Comparison of ENCODE assay signal across 1 cellular context in genomic region chr17:58006924-58007780, GRCh38.
A peak's percentile ranks its signal among the peaks of the same experiment; 100 is the strongest.
TF ChIP-seq lines count a peak whose summit lies in the region.

SRSF1 (minus strand) TSS chr17:58007246; CDS start chr17:58007137, 109 bp downstream.

TF ChIP-seq in HepG2, 621 proteins besides CTCF, POLR2A, EP300 and RAD21 (continued from another document and continues in another):
- TF ChIP-seq LBX2 (CRISPR knock-in tag; IDR thresholded peaks at IDR 0.05; ENCODE audit: borderline replicate concordance) (no peak; the same call in 1 of the 2 replicates), ZNF644 (CRISPR knock-in tag; IDR thresholded peaks at IDR 0.05; ENCODE audit: low read depth) (no peak; the same call in 1 of the 2 replicates), ARHGAP35 (CRISPR knock-in tag; IDR thresholded peaks at IDR 0.05; ENCODE audit: borderline replicate concordance) (peak; percentile 95), ZNF317 (CRISPR knock-in tag; IDR thresholded peaks at IDR 0.05) (peak; percentile 78), ZNF18 (CRISPR knock-in tag; IDR thresholded peaks at IDR 0.05; ENCODE audit: insufficient replicate concordance) (no peak), NFIC (IDR thresholded peaks at IDR 0.05; ENCODE audit: low read length) (0 out of 2 replicates have a peak, but pooled peaks have one; percentile 26), ELF1 (CRISPR knock-in tag; IDR thresholded peaks at IDR 0.05) (peak; percentile 93), MIXL1 (CRISPR knock-in tag; IDR thresholded peaks at IDR 0.05) (peak; percentile 77; the same call in 1 of the 2 replicates), AGO2 (optimal IDR thresholded peaks at IDR 0.05; ENCODE audit: low read depth, low read length) (peak; percentile 98), ZNF572 (CRISPR knock-in tag; IDR thresholded peaks at IDR 0.05) (peak; percentile 18; the same call in 1 of the 2 replicates), FOXO1 (CRISPR knock-in tag; IDR thresholded peaks at IDR 0.05) (peak; percentile 68; the same call in 1 of the 2 replicates), ASH2L (IDR thresholded peaks at IDR 0.05; ENCODE audit: insufficient read length, low read depth, low read length) (peak; percentile 96), SMARCE1 (IDR thresholded peaks at IDR 0.05; ENCODE audit: borderline replicate concordance) (no peak), RAD51 (IDR thresholded peaks at IDR 0.05; ENCODE audit: borderline replicate concordance) (no peak), HNRNPH1 (optimal IDR thresholded peaks at IDR 0.05; ENCODE audit: low read depth, low read length) (peak; percentile 91), KLF12 (CRISPR knock-in tag; IDR thresholded peaks at IDR 0.05; ENCODE audit: borderline replicate concordance) (peak; percentile 80; the same call in 1 of the 2 replicates), HDAC6 (IDR thresholded peaks at IDR 0.05; ENCODE audit: low read depth, low read length) (0 out of 2 replicates have a peak, but pooled peaks have one; percentile 44), ZNF7 (CRISPR knock-in tag; IDR thresholded peaks at IDR 0.05) (no peak), HOXD1 (CRISPR knock-in tag; IDR thresholded peaks at IDR 0.05) (peak; percentile 13; the same call in 1 of the 2 replicates), RARG (CRISPR knock-in tag; IDR thresholded peaks at IDR 0.05; ENCODE audit: low read depth) (peak; percentile 98; the same call in 1 of the 2 replicates), ARID2 (CRISPR knock-in tag; IDR thresholded peaks at IDR 0.05; ENCODE audit: borderline replicate concordance) (peak; percentile 89), ZNF776 (CRISPR knock-in tag; IDR thresholded peaks at IDR 0.05) (peak; percentile 77; the same call in 1 of the 2 replicates), IKZF5 (CRISPR knock-in tag; IDR thresholded peaks at IDR 0.05) (peak; percentile 87), TBX3 (IDR thresholded peaks at IDR 0.05; ENCODE audit: borderline replicate concordance) (peak; percentile 67; the same call in 1 of the 2 replicates), RBM39 (IDR thresholded peaks at IDR 0.05; ENCODE audit: low read depth, low read length, poor library complexity, severe bottlenecking) (peak; percentile 97), HOXA5 (CRISPR knock-in tag; IDR thresholded peaks at IDR 0.05) (peak; percentile 81; the same call in 1 of the 2 replicates), MXD3 (CRISPR knock-in tag; IDR thresholded peaks at IDR 0.05) (0 out of 2 replicates have a peak, but pooled peaks have one; percentile 24), YEATS2 (CRISPR knock-in tag; IDR thresholded peaks at IDR 0.05; ENCODE audit: borderline replicate concordance) (peak; percentile 97), ZNF891 (CRISPR knock-in tag; IDR thresholded peaks at IDR 0.05) (peak; percentile 74), SKIL (CRISPR knock-in tag; IDR thresholded peaks at IDR 0.05; ENCODE audit: borderline replicate concordance) (no peak; the same call in none of the 2 replicates), ERF (CRISPR knock-in tag; IDR thresholded peaks at IDR 0.05) (peak; percentile 88; the same call in 1 of the 2 replicates), POLR2AphosphoS2 (IDR thresholded peaks at IDR 0.05; ENCODE audit: low read depth, low read length) (peak; percentile 96), HOMEZ (CRISPR knock-in tag; IDR thresholded peaks at IDR 0.05; ENCODE audit: low read depth) (peak; percentile 52), ZNF652 (CRISPR knock-in tag; IDR thresholded peaks at IDR 0.05; ENCODE audit: borderline replicate concordance, low read depth) (peak; percentile 19), ETV6 (CRISPR knock-in tag; conservative IDR thresholded peaks at IDR 0.05) (peak; percentile 81; the same call in 1 of the 2 replicates), ZNF24 (IDR thresholded peaks at IDR 0.05) (no peak), UBTF (CRISPR knock-in tag; IDR thresholded peaks at IDR 0.05) (peak; percentile 97), NFRKB (IDR thresholded peaks at IDR 0.05) (peak; percentile 99), RELA (CRISPR knock-in tag; IDR thresholded peaks at IDR 0.05) (no peak; the same call in 1 of the 2 replicates), SAFB2 (CRISPR knock-in tag; IDR thresholded peaks at IDR 0.05; ENCODE audit: borderline replicate concordance, low read depth) (peak; percentile 99), JUND (CRISPR knock-in tag; IDR thresholded peaks at IDR 0.05) (0 out of 2 replicates have a peak, but pooled peaks have one; percentile 70), ATM (IDR thresholded peaks at IDR 0.05; ENCODE audit: borderline replicate concordance) (no peak), BORCS8-MEF2B (CRISPR knock-in tag; IDR thresholded peaks at IDR 0.05) (peak; percentile 91), NFYC (CRISPR knock-in tag; IDR thresholded peaks at IDR 0.05) (no peak; the same call in none of the 2 replicates), ZNF619 (CRISPR knock-in tag; IDR thresholded peaks at IDR 0.05) (peak; percentile 79), ZNF484 (CRISPR knock-in tag; IDR thresholded peaks at IDR 0.05; ENCODE audit: borderline replicate concordance, low read depth) (peak; percentile 19; the same call in 1 of the 2 replicates), ZNF431 (CRISPR knock-in tag; IDR thresholded peaks at IDR 0.05; ENCODE audit: borderline replicate concordance, low read depth) (peak; percentile 74; the same call in 1 of the 2 replicates), ZBTB8A (CRISPR knock-in tag; IDR thresholded peaks at IDR 0.05; ENCODE audit: borderline replicate concordance, low read depth) (peak; percentile 92; the same call in 1 of the 2 replicates), DNMT3B (CRISPR knock-in tag; conservative IDR thresholded peaks at IDR 0.05) (no peak; the same call in none of the 2 replicates), PLSCR1 (CRISPR knock-in tag; IDR thresholded peaks at IDR 0.05; ENCODE audit: borderline replicate concordance) (no peak), NCOA1 (CRISPR knock-in tag; IDR thresholded peaks at IDR 0.05) (peak; percentile 90), ZNF232 (CRISPR knock-in tag; IDR thresholded peaks at IDR 0.05; ENCODE audit: borderline replicate concordance) (no peak; the same call in 1 of the 2 replicates), NCOR1 (IDR thresholded peaks at IDR 0.05; ENCODE audit: borderline replicate concordance, low read length) (peak; percentile 65; the same call in 1 of the 2 replicates), RXRA (CRISPR knock-in tag; IDR thresholded peaks at IDR 0.05) (peak; percentile 44), STAT5B (CRISPR knock-in tag; IDR thresholded peaks at IDR 0.05) (0 out of 2 replicates have a peak, but pooled peaks have one; percentile 73)
- TF ChIP-seq, protein P1, sequence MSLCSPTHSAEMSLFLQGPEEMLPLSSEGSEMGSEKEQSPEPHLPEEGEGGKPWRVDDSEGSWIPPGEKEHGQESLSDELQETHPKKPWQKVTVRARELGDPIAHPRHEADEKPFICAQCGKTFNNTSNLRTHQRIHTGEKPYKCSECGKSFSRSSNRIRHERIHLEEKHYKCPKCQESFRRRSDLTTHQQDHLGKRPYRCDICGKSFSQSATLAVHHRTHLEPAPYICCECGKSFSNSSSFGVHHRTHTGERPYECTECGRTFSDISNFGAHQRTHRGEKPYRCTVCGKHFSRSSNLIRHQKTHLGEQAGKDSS (CRISPR knock-in tag; IDR thresholded peaks at IDR 0.05; ENCODE audit: borderline replicate concordance, low read depth), result peak; percentile 89
- TF ChIP-seq, protein P2, sequence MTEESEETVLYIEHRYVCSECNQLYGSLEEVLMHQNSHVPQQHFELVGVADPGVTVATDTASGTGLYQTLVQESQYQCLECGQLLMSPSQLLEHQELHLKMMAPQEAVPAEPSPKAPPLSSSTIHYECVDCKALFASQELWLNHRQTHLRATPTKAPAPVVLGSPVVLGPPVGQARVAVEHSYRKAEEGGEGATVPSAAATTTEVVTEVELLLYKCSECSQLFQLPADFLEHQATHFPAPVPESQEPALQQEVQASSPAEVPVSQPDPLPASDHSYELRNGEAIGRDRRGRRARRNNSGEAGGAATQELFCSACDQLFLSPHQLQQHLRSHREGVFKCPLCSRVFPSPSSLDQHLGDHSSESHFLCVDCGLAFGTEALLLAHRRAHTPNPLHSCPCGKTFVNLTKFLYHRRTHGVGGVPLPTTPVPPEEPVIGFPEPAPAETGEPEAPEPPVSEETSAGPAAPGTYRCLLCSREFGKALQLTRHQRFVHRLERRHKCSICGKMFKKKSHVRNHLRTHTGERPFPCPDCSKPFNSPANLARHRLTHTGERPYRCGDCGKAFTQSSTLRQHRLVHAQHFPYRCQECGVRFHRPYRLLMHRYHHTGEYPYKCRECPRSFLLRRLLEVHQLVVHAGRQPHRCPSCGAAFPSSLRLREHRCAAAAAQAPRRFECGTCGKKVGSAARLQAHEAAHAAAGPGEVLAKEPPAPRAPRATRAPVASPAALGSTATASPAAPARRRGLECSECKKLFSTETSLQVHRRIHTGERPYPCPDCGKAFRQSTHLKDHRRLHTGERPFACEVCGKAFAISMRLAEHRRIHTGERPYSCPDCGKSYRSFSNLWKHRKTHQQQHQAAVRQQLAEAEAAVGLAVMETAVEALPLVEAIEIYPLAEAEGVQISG (CRISPR knock-in tag; IDR thresholded peaks at IDR 0.05), result peak; percentile 91
